In the genomic region with DNA sequence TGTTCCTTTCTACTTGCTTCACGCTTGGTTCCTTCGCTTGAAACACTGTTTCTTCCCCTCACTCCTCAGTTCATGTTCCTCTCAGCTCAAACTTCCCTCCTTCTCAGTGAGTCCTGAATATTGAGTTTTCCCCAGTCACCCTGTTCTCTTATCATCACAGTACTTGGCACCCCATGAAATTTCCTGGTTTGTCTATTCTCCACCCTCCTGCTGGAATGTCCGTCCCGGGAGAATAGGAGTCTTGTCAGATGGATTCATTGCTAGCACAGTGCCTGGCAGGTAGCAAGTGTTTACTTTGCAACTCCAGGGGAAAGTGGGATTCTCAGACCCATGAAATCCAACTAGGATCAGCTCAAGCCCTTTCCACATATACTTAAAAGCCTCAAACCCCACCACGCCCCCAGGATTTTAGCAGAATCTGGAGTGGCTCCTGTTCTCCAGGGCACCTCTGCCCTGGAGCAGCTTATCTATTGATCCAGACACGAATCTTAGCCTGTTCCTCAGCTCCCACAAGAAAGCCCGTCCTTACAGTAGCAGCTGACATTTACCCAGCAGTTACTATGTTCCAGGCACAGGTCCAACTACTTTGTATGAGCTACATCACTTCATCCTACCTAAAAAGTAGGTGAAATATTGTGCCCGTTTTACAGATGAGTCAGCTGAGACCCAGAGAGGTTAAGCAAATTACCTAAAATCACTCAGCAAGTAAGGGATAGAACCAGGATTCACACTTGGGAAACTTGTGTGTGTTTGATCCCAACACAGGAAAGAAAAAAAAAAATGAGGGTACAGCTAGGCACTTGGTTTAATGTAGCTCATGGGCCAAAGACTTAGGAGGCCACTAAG, we compare ENCODE assay signal across 27 cellular contexts.
"Had no signal": no experiment of that assay in that cellular context is flagged by ENCODE, and none has a peak within 500 bp of the region (broad histone marks: within the 10 kb centered on the region; RNA-seq: fewer than 3 reads in every experiment).

No MANE protein-coding gene starts in this region.

- H3K9me3 Mint-ChIP-seq: activated CD4-positive, alpha-beta memory T cell treated with anti-CD3 and anti-CD28 coated beads for 36 hours; activated naive CD4-positive, alpha-beta T cell treated with anti-CD3 and anti-CD28 coated beads for 36 hours; activated naive CD8-positive, alpha-beta T cell treated with anti-CD3 and anti-CD28 coated beads, Interleukin-2, amount 10 ng/mL, durations not matched to agents 7 days and 5 days; activated T-cell treated with anti-CD3 and anti-CD28 coated beads, Interleukin-2, amount 50 U/mL, for 72 hours; memory B cell; naive B cell; neural crest cell; stimulated activated naive B cell treated with anti-CD40 and anti-IgM and Interleukin-4, amounts not matched to agents 10 μg/mL and 1 μg/mL and 100 μg/mL, for 72 hours had no signal

- H3K27ac ChIP-seq: dorsolateral prefrontal cortex, esophagus muscularis mucosa, gastrocnemius medialis, heart left ventricle, testis, upper lobe of left lung had no signal

- DNase-seq: activated CD4-positive, alpha-beta memory T cell treated with anti-CD3 and anti-CD28 coated beads for 36 hours; activated CD4-positive, alpha-beta T cell treated with anti-CD3 and anti-CD28 coated beads for 4 hours; activated CD4-positive, CD25-positive, alpha-beta regulatory T cell; activated effector memory CD4-positive, alpha-beta T cell treated with Interleukin-2 at 50 U/mL for 16 hours; activated naive CD4-positive, alpha-beta T cell treated with anti-CD3 and anti-CD28 coated beads for 36 hours; activated naive CD8-positive, alpha-beta T cell treated with anti-CD3 and anti-CD28 coated beads, Interleukin-2, amount 10 ng/mL, durations not matched to agents 7 days and 5 days; activated T-cell treated with anti-CD3 and anti-CD28 coated beads, Interleukin-2, amount 50 U/mL, for 72 hours; amygdala; cerebellar nuclear complex; dorsolateral prefrontal cortex; gastrocnemius medialis; heart left ventricle; islet precursor cell; left cardiac atrium; naive B cell; occipital lobe; stimulated activated CD4-positive, alpha-beta T cell treated with anti-CD3 and anti-CD28 coated beads, Interleukin-2, amount 100 ng/mL, for 48 hours; stimulated activated CD8-positive, alpha-beta memory T cell treated with anti-CD3 and anti-CD28 coated beads, Interleukin-4, amount 100 ng/mL, for 48 hours; stimulated activated naive B cell treated with anti-CD40 and anti-IgM and Interleukin-4, amounts not matched to agents 10 μg/mL and 1 μg/mL and 100 μg/mL, for 72 hours; T-helper 1 cell; testis; upper lobe of left lung had no signal

- ATAC-seq: activated T-cell treated with anti-CD3 and anti-CD28 coated beads, Interleukin-2, amount 50 U/mL, for 72 hours; gastrocnemius medialis; heart left ventricle; left cardiac atrium; sciatic nerve; stimulated activated naive B cell treated with anti-CD40 and anti-IgM and Interleukin-4, amounts not matched to agents 10 μg/mL and 1 μg/mL and 100 μg/mL, for 72 hours had no signal

- H3K4me2 ChIP-seq: smooth muscle cell had no signal

- H3K27me3 ChIP-seq: dorsolateral prefrontal cortex, esophagus muscularis mucosa, gastrocnemius medialis, heart left ventricle, testis, upper lobe of left lung had no signal

- H3K36me3 Mint-ChIP-seq: activated CD4-positive, alpha-beta memory T cell treated with anti-CD3 and anti-CD28 coated beads for 36 hours; activated naive CD8-positive, alpha-beta T cell treated with anti-CD3 and anti-CD28 coated beads, Interleukin-2, amount 10 ng/mL, durations not matched to agents 7 days and 5 days; naive B cell had no signal

- H3K27me3 Mint-ChIP-seq: activated CD4-positive, alpha-beta memory T cell treated with anti-CD3 and anti-CD28 coated beads for 36 hours had no signal

- H3K4me3 Mint-ChIP-seq: activated CD4-positive, alpha-beta memory T cell treated with anti-CD3 and anti-CD28 coated beads for 36 hours; activated naive CD4-positive, alpha-beta T cell treated with anti-CD3 and anti-CD28 coated beads for 36 hours; activated naive CD8-positive, alpha-beta T cell treated with anti-CD3 and anti-CD28 coated beads, Interleukin-2, amount 10 ng/mL, durations not matched to agents 7 days and 5 days; activated T-cell treated with anti-CD3 and anti-CD28 coated beads, Interleukin-2, amount 50 U/mL, for 72 hours; memory B cell; neural crest cell; stimulated activated naive B cell treated with anti-CD40 and anti-IgM and Interleukin-4, amounts not matched to agents 10 μg/mL and 1 μg/mL and 100 μg/mL, for 72 hours had no signal

- H3K9me3 ChIP-seq: esophagus muscularis mucosa, gastrocnemius medialis, heart left ventricle, testis, upper lobe of left lung had no signal

- H3K27ac Mint-ChIP-seq: activated CD4-positive, alpha-beta memory T cell treated with anti-CD3 and anti-CD28 coated beads for 36 hours; activated naive CD4-positive, alpha-beta T cell treated with anti-CD3 and anti-CD28 coated beads for 36 hours; activated naive CD8-positive, alpha-beta T cell treated with anti-CD3 and anti-CD28 coated beads, Interleukin-2, amount 10 ng/mL, durations not matched to agents 7 days and 5 days; activated T-cell treated with anti-CD3 and anti-CD28 coated beads, Interleukin-2, amount 50 U/mL, for 72 hours; memory B cell had no signal

- H3K4me3 ChIP-seq: dorsolateral prefrontal cortex, esophagus muscularis mucosa, gastrocnemius medialis, heart left ventricle, smooth muscle cell, testis, upper lobe of left lung had no signal

- H3K36me3 ChIP-seq: esophagus muscularis mucosa, gastrocnemius medialis, heart left ventricle, upper lobe of left lung had no signal

- H3K4me1 ChIP-seq: gastrocnemius medialis, testis had no signal
